ENCODE assay signal across 1 cellular context in the genomic region with DNA sequence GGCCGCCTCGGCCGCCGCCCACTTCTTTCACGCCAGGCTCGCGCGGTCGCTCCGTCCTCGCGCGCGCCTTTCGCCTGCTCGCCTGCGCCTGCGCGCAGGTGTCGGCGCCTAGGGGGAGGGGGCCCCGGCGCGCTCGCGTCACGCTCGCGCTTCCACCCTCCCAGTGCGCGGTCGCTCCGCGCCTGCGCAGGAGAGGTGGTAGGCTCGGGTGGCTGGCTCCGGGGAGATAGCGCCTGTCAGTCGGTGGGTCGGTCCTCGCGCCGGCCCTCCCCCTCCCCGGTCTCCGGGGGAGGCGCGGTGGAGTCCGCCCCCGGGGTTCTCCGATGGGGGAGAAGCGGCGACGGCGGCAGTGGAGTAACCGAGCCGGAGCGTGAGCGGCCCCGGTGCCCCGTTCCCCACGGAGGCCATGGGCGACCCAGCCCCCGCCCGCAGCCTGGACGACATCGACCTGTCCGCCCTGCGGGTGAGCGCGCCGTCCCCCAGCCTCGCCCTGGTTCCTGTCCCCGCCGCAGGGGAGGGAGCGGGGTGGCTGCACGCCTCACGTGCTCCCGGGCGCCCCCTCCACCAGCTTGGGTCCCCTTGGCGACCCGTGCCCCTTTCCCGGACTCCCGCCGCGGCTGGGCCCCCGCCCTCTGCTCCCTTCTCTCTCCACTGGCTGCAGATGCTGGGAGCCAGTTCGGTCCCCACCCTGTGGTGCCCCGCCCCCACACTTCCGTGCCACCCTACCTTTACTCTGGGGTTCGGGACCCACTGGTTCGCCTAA.
TF ChIP-seq lines count a peak whose summit lies in the region.

MINK1 (plus strand) TSS at position 163 of the 763 bp plus-strand sequence; CDS start at position 407, 244 bp downstream.

TF ChIP-seq in K562, 482 proteins besides CTCF, POLR2A, EP300 and RAD21 (continued from another document and continues in another):
- TF ChIP-seq STAT6 (CRISPR knock-in tag; IDR thresholded peaks at IDR 0.05) (no peak), ZBTB2 (IDR thresholded peaks at IDR 0.05) (peak; percentile 87), SIN3B (IDR thresholded peaks at IDR 0.05; ENCODE audit: low read depth) (0 out of 2 replicates have a peak, but pooled peaks have one; percentile 31), CBX2 (IDR thresholded peaks at IDR 0.05; ENCODE audit: insufficient read depth, low read length, poor library complexity, severe bottlenecking) (no peak), NONO (IDR thresholded peaks at IDR 0.05; ENCODE audit: low read depth in 2 of 2, low read length in 1 of 2) (no peak), ZFX (CRISPR knock-in tag; IDR thresholded peaks at IDR 0.05) (peak; percentile 36), NCOR1 (IDR thresholded peaks at IDR 0.05) (0 out of 2 replicates have a peak, but pooled peaks have one; percentile 5), CREBBP (IDR thresholded peaks at IDR 0.05; ENCODE audit: low read depth, low read length) (no peak), SRSF3 (IDR thresholded peaks at IDR 0.05; ENCODE audit: insufficient read depth, low read length) (no peak), MTA3 (IDR thresholded peaks at IDR 0.05; ENCODE audit: borderline replicate concordance) (peak; percentile 43; the same call in 1 of the 2 replicates), HMG20B (CRISPR knock-in tag; IDR thresholded peaks at IDR 0.05) (no peak), MCM2 (IDR thresholded peaks at IDR 0.05; ENCODE audit: low read depth) (no peak), XRCC3 (IDR thresholded peaks at IDR 0.05) (no peak), MED1 (CRISPR knock-in tag; IDR thresholded peaks at IDR 0.05; ENCODE audit: borderline replicate concordance) (no peak), ZNF277 (CRISPR knock-in tag; IDR thresholded peaks at IDR 0.05; ENCODE audit: borderline replicate concordance) (no peak), POLR2B (IDR thresholded peaks at IDR 0.05; ENCODE audit: low read depth, partially characterized antibody) (no peak), YY1 (IDR thresholded peaks at IDR 0.05; ENCODE audit: borderline replicate concordance in 1 of 3, control insufficient read depth in 1 of 3, extremely low read depth in 1 of 3, insufficient read depth in 3 of 3, insufficient read length in 1 of 3, insufficient replicate concordance in 2 of 3, low read depth in 1 of 3, low read length in 2 of 3) (peak in 1 of 3 experiments; percentile 33), PHB2 (IDR thresholded peaks at IDR 0.05; ENCODE audit: low read depth) (no peak), ZC3H4 (CRISPR knock-in tag; IDR thresholded peaks at IDR 0.05; ENCODE audit: borderline replicate concordance) (no peak), ZNF785 (CRISPR knock-in tag; IDR thresholded peaks at IDR 0.05) (no peak), NR1H2 (CRISPR knock-in tag; IDR thresholded peaks at IDR 0.05) (no peak), E2F1 (CRISPR knock-in tag; IDR thresholded peaks at IDR 0.05) (no peak), CHD2 (IDR thresholded peaks at IDR 0.05; ENCODE audit: low read depth, low read length) (peak; percentile 91), TAF7 (tag; IDR thresholded peaks at IDR 0.05) (no peak), ZNF561 (CRISPR knock-in tag; conservative IDR thresholded peaks at IDR 0.05) (no peak), HBP1 (CRISPR knock-in tag; IDR thresholded peaks at IDR 0.05) (no peak), ZSCAN32 (CRISPR knock-in tag; IDR thresholded peaks at IDR 0.05) (no peak), ARHGAP35 (IDR thresholded peaks at IDR 0.05; ENCODE audit: partially characterized antibody) (no peak), ZNF143 (CRISPR knock-in tag; IDR thresholded peaks at IDR 0.05) (0 out of 2 replicates have a peak, but pooled peaks have one; percentile 24), ZKSCAN1 (IDR thresholded peaks at IDR 0.05; ENCODE audit: low read depth, low read length) (no peak), KDM5B (IDR thresholded peaks at IDR 0.05; ENCODE audit: insufficient replicate concordance, low read depth, low read length) (no peak), HOXB6 (CRISPR knock-in tag; IDR thresholded peaks at IDR 0.05; ENCODE audit: borderline replicate concordance) (no peak), PYGO2 (tag; IDR thresholded peaks at IDR 0.05) (no peak), ZNF695 (CRISPR knock-in tag; IDR thresholded peaks at IDR 0.05) (no peak), PURB (CRISPR knock-in tag; IDR thresholded peaks at IDR 0.05; ENCODE audit: low read depth) (no peak), CTCFL (IDR thresholded peaks at IDR 0.05; ENCODE audit: borderline replicate concordance, insufficient read depth, low read depth, low read length, poor library complexity, severe bottlenecking) (no peak), TEAD4 (IDR thresholded peaks at IDR 0.05; ENCODE audit: low read length) (no peak), TEAD4 (CRISPR knock-in tag; IDR thresholded peaks at IDR 0.05; ENCODE audit: borderline replicate concordance) (no peak), U2AF1 (optimal IDR thresholded peaks at IDR 0.05; ENCODE audit: low read depth, low read length) (no peak), BRF1 (IDR thresholded peaks at IDR 0.05; ENCODE audit: borderline replicate concordance, extremely low read depth, insufficient read length) (no peak), ZNF830 (CRISPR knock-in tag; IDR thresholded peaks at IDR 0.05) (no peak), ZBTB17 (CRISPR knock-in tag; IDR thresholded peaks at IDR 0.05) (no peak), HDAC1 (IDR thresholded peaks at IDR 0.05) (peak in 1 of 2 experiments; percentile 52; a peak in 2 of 4 replicates), TCFL5 (CRISPR knock-in tag; conservative IDR thresholded peaks at IDR 0.05) (no peak), PCBP2 (IDR thresholded peaks at IDR 0.05; ENCODE audit: low read depth, low read length, poor library complexity, severe bottlenecking) (no peak), TFAM (CRISPR knock-in tag; conservative IDR thresholded peaks at IDR 0.05) (no peak), ETV1 (tag; conservative IDR thresholded peaks at IDR 0.05; ENCODE audit: low read depth) (no peak), ZNF146 (CRISPR knock-in tag; IDR thresholded peaks at IDR 0.05; ENCODE audit: unreplicated experiment) (no peak)
- TF ChIP-seq, protein P1, sequence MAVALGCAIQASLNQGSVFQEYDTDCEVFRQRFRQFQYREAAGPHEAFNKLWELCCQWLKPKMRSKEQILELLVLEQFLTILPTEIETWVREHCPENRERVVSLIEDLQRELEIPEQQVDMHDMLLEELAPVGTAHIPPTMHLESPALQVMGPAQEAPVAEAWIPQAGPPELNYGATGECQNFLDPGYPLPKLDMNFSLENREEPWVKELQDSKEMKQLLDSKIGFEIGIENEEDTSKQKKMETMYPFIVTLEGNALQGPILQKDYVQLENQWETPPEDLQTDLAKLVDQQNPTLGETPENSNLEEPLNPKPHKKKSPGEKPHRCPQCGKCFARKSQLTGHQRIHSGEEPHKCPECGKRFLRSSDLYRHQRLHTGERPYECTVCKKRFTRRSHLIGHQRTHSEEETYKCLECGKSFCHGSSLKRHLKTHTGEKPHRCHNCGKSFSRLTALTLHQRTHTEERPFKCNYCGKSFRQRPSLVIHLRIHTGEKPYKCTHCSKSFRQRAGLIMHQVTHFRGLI (CRISPR knock-in tag; IDR thresholded peaks at IDR 0.05), result no peak
- TF ChIP-seq, protein P2, sequence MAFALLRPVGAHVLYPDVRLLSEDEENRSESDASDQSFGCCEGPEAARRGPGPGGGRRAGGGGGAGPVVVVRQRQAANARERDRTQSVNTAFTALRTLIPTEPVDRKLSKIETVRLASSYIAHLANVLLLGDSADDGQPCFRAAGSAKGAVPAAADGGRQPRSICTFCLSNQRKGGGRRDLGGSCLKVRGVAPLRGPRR (CRISPR knock-in tag; IDR thresholded peaks at IDR 0.05), result no peak
- TF ChIP-seq, protein P3, sequence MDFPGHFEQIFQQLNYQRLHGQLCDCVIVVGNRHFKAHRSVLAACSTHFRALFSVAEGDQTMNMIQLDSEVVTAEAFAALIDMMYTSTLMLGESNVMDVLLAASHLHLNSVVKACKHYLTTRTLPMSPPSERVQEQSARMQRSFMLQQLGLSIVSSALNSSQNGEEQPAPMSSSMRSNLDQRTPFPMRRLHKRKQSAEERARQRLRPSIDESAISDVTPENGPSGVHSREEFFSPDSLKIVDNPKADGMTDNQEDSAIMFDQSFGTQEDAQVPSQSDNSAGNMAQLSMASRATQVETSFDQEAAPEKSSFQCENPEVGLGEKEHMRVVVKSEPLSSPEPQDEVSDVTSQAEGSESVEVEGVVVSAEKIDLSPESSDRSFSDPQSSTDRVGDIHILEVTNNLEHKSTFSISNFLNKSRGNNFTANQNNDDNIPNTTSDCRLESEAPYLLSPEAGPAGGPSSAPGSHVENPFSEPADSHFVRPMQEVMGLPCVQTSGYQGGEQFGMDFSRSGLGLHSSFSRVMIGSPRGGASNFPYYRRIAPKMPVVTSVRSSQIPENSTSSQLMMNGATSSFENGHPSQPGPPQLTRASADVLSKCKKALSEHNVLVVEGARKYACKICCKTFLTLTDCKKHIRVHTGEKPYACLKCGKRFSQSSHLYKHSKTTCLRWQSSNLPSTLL (IDR thresholded peaks at IDR 0.05), result no peak
